In genomic region chrX:93673056-93673868, GRCh38 we compare ENCODE assay signal across 8 cellular contexts. TPM values are rescaled to one million over a fixed set of nuclear protein-coding genes. Genes with fewer than 3 reads are reported as not detected.
DNase-seq lines count a peak whose midpoint lies in the region; ATAC-seq, FAIRE-seq and TF ChIP-seq lines count a peak whose summit lies in the region.

Gene NAP1L3 (minus strand): TSS chrX:93673578. CDS start chrX:93673304, 274 bp downstream.

- peak within 1 kb of the TSS; percentile 97 to 98 (median 97) for H3K4me3 Mint-ChIP-seq in nephron

- peak within 1 kb of the TSS; percentile 92 to 96 (median 96) for H3K27ac Mint-ChIP-seq in nephron

- no peaks in the 10 kb centered on the region for H3K4me1 ChIP-seq in Peyer's patch

- no peaks in the 10 kb centered on the region for H3K9me3 Mint-ChIP-seq in nephron

- peak within 1 kb of the TSS; percentile 17 to 69 (median 46) for H3K27ac ChIP-seq in Peyer's patch

- TF ChIP-seq POLR2A in Peyer's patch (IDR thresholded peaks at IDR 0.05) = no peak

- no peak for TF ChIP-seq CTCF in Peyer's patch (IDR thresholded peaks at IDR 0.05)
- no peak for TF ChIP-seq CTCF in nephron (IDR thresholded peaks at IDR 0.05; ENCODE audit: unreplicated experiment in 3 of 3)

- H3K27me3 Mint-ChIP-seq in nephron (ENCODE audit: low read depth) = peaks cover 9% of the 10 kb centered on the region

- H3K4me3 ChIP-seq in Peyer's patch = peak within 1 kb of the TSS; percentile 35 to 50 (median 41)

- H3K36me3 Mint-ChIP-seq in nephron (ENCODE audit: low read depth) = no peaks in the 10 kb centered on the region

- peaks cover 18% of the 10 kb centered on the region for H3K4me1 Mint-ChIP-seq in nephron

- ATAC-seq in HG02870 (IDR thresholded peaks at IDR 0.05; ENCODE audit: unreplicated experiment) = peak; percentile 83

- H3K9me3 ChIP-seq in Peyer's patch = no peaks in the 10 kb centered on the region

- no peak for FAIRE-seq in frontal cortex (lab: Jason Lieb, UNC)

- H3K27me3 ChIP-seq in Peyer's patch = no peaks in the 10 kb centered on the region

- DNase-seq in DMS114 treated with DMSO at 0.1 percent for 48 hours (lab: John Stamatoyannopoulos, UW; ENCODE audit: unreplicated experiment) = peak; percentile 80
- DNase-seq in Peyer's patch = peak; percentile 30 to 48 (median 46)
- DNase-seq in activated naive CD4-positive, alpha-beta T cell (lab: John Stamatoyannopoulos, UW) = peak; percentile 4 to 48 (median 31)
- peak; percentile 43 to 60 for DNase-seq in frontal cortex (ENCODE audit: low spot score in 2 of 2)
- DNase-seq in stimulated activated naive CD4-positive, alpha-beta T cell treated with Interleukin-2 at 50 U/mL for 16 hours (lab: John Stamatoyannopoulos, UW) = peak; percentile 64
- no peak for DNase-seq in GF-D8 (lab: John Stamatoyannopoulos, UW)

- no peaks in the 10 kb centered on the region for H3K36me3 ChIP-seq in Peyer's patch

RNA-seq across cellular contexts. Expression of gene NAP1L3, which starts in this region (rescaled TPM):
- total RNA-seq in Peyer's patch (under 1 TPM in 3 of 4 donors, not detected in 1; 0.35 to 0.83 (median 0.57) TPM), frontal cortex (136 TPM)

Comparison
In these comparisons a context has a peak if more than half of its experiments do, and no peak if none do; other contexts are left out.
1. RNA of gene NAP1L3 (total RNA-seq): 136 TPM in frontal cortex (single experiment); 0.35 to 0.83 TPM in Peyer's patch; every median in the first group is over 10 times any median in the second.
2. Peak in DNase-seq, H3K4me3 ChIP-seq and H3K27ac ChIP-seq in Peyer's patch; RNA of the gene not detected or under 1 TPM.